1 cellular context compared by ENCODE assay signal in the genomic region with DNA sequence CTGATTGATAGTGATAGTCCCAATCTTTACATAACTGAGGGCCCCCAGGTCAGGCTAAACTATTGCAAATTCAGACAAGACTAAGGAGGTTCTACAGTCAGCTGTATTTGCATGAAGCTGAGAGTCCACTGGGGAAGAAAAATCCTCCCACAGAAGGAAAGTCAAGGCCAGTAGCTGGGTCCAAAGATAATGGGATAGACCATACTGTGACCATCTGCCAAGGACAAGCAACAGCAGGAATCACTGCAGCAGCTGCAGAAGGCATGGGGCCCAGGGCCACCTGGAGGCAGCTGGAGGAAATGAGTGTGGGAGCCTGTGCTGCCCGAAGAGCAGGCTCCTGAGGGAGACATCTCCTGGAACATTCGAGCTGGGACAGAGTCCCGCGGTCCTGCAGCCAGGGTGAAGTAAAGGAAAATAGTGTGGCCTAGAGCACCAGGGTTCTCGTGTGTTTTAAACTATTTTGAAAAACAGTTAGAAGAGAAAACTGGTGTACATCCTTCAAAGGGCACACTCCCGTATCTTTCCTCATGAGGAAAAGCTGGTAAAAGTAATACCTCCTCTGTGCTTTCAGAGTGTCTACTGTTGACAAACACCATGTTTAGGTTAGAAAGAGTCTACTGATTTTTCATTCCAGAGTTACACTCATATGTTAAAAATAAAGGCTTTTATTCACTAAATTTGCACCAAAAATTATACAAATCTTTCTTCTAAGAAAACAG.
TF ChIP-seq lines count a peak whose summit lies in the region.

No MANE protein-coding gene starts in this region.

TF ChIP-seq in HepG2, 621 proteins besides CTCF, POLR2A, EP300 and RAD21 (continued from another document and continues in another):
- TF ChIP-seq, protein P1, sequence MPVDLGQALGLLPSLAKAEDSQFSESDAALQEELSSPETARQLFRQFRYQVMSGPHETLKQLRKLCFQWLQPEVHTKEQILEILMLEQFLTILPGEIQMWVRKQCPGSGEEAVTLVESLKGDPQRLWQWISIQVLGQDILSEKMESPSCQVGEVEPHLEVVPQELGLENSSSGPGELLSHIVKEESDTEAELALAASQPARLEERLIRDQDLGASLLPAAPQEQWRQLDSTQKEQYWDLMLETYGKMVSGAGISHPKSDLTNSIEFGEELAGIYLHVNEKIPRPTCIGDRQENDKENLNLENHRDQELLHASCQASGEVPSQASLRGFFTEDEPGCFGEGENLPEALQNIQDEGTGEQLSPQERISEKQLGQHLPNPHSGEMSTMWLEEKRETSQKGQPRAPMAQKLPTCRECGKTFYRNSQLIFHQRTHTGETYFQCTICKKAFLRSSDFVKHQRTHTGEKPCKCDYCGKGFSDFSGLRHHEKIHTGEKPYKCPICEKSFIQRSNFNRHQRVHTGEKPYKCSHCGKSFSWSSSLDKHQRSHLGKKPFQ (CRISPR knock-in tag; IDR thresholded peaks at IDR 0.05; ENCODE audit: insufficient replicate concordance): no peak
- 0 out of 2 replicates have a peak, but pooled peaks have one; percentile 33 for TF ChIP-seq PHF8 (CRISPR knock-in tag; IDR thresholded peaks at IDR 0.05)
- TF ChIP-seq ZNF33B (CRISPR knock-in tag; IDR thresholded peaks at IDR 0.05): no peak
- TF ChIP-seq GRHL1 (CRISPR knock-in tag; conservative IDR thresholded peaks at IDR 0.05): no peak
- TF ChIP-seq ZNF496 (CRISPR knock-in tag; IDR thresholded peaks at IDR 0.05; ENCODE audit: insufficient replicate concordance): no peak
- TF ChIP-seq HNRNPK (IDR thresholded peaks at IDR 0.05; ENCODE audit: low read depth, low read length, poor library complexity, severe bottlenecking): peak; percentile 9
- peak; percentile 91 for TF ChIP-seq MIXL1 (CRISPR knock-in tag; IDR thresholded peaks at IDR 0.05)
- no peak for TF ChIP-seq ZNF326 (CRISPR knock-in tag; IDR thresholded peaks at IDR 0.05; ENCODE audit: borderline replicate concordance)
- no peak for TF ChIP-seq ISX (CRISPR knock-in tag; conservative IDR thresholded peaks at IDR 0.05)
- peak; percentile 75 for TF ChIP-seq ZMYM2 (CRISPR knock-in tag; IDR thresholded peaks at IDR 0.05)
- TF ChIP-seq ZBTB34 (CRISPR knock-in tag; IDR thresholded peaks at IDR 0.05): 0 out of 2 replicates have a peak, but pooled peaks have one; percentile 19
- TF ChIP-seq PREB (CRISPR knock-in tag; IDR thresholded peaks at IDR 0.05): no peak
- peak; percentile 85 for TF ChIP-seq ZNF501 (CRISPR knock-in tag; IDR thresholded peaks at IDR 0.05)
- TF ChIP-seq PHF20 (CRISPR knock-in tag; IDR thresholded peaks at IDR 0.05): no peak
- TF ChIP-seq ZNF264 (CRISPR knock-in tag; IDR thresholded peaks at IDR 0.05): no peak
- 0 out of 2 replicates have a peak, but pooled peaks have one; percentile 23 for TF ChIP-seq POGK (CRISPR knock-in tag; conservative IDR thresholded peaks at IDR 0.05)
- TF ChIP-seq GABPA (IDR thresholded peaks at IDR 0.05; ENCODE audit: low read depth, low read length): no peak
- no peak; the same call in 1 of the 2 replicates for TF ChIP-seq GABPA (CRISPR knock-in tag; IDR thresholded peaks at IDR 0.05; ENCODE audit: low read depth)
- TF ChIP-seq ZNF589 (CRISPR knock-in tag; conservative IDR thresholded peaks at IDR 0.05): no peak
- TF ChIP-seq TCF12 (IDR thresholded peaks at IDR 0.05): no peak
- TF ChIP-seq TCF12 (CRISPR knock-in tag; IDR thresholded peaks at IDR 0.05): no peak
- TF ChIP-seq SP4 (CRISPR knock-in tag; IDR thresholded peaks at IDR 0.05): 0 out of 2 replicates have a peak, but pooled peaks have one; percentile 43
- TF ChIP-seq KAT7 (CRISPR knock-in tag; IDR thresholded peaks at IDR 0.05; ENCODE audit: borderline replicate concordance): 0 out of 2 replicates have a peak, but pooled peaks have one; percentile 70
- TF ChIP-seq, protein P2, sequence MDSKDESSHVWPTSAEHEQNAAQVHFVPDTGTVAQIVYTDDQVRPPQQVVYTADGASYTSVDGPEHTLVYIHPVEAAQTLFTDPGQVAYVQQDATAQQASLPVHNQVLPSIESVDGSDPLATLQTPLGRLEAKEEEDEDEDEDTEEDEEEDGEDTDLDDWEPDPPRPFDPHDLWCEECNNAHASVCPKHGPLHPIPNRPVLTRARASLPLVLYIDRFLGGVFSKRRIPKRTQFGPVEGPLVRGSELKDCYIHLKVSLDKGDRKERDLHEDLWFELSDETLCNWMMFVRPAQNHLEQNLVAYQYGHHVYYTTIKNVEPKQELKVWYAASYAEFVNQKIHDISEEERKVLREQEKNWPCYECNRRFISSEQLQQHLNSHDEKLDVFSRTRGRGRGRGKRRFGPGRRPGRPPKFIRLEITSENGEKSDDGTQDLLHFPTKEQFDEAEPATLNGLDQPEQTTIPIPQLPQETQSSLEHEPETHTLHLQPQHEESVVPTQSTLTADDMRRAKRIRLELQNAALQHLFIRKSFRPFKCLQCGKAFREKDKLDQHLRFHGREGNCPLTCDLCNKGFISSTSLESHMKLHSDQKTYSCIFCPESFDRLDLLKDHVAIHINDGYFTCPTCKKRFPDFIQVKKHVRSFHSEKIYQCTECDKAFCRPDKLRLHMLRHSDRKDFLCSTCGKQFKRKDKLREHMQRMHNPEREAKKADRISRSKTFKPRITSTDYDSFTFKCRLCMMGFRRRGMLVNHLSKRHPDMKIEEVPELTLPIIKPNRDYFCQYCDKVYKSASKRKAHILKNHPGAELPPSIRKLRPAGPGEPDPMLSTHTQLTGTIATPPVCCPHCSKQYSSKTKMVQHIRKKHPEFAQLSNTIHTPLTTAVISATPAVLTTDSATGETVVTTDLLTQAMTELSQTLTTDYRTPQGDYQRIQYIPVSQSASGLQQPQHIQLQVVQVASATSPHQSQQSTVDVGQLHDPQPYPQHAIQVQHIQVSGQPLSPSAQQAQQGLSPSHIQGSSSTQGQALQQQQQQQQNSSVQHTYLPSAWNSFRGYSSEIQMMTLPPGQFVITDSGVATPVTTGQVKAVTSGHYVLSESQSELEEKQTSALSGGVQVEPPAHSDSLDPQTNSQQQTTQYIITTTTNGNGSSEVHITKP (CRISPR knock-in tag; IDR thresholded peaks at IDR 0.05; ENCODE audit: low read depth): peak; percentile 69; the same call in 1 of the 2 replicates
- peak; percentile 91; the same call in 1 of the 2 replicates for TF ChIP-seq ZBTB20 (CRISPR knock-in tag; IDR thresholded peaks at IDR 0.05; ENCODE audit: borderline replicate concordance, low read depth)
- no peak for TF ChIP-seq MED8 (CRISPR knock-in tag; IDR thresholded peaks at IDR 0.05; ENCODE audit: insufficient replicate concordance)
- no peak for TF ChIP-seq FOXK2 (IDR thresholded peaks at IDR 0.05)
- TF ChIP-seq ZFP82 (CRISPR knock-in tag; IDR thresholded peaks at IDR 0.05; ENCODE audit: borderline replicate concordance): no peak
- TF ChIP-seq AFF4 (CRISPR knock-in tag; IDR thresholded peaks at IDR 0.05): 0 out of 2 replicates have a peak, but pooled peaks have one; percentile 53
- no peak for TF ChIP-seq MAF1 (CRISPR knock-in tag; IDR thresholded peaks at IDR 0.05; ENCODE audit: borderline replicate concordance)
- no peak for TF ChIP-seq HMGA1 (CRISPR knock-in tag; conservative IDR thresholded peaks at IDR 0.05)
- peak; percentile 89 for TF ChIP-seq ZMYM3 (CRISPR knock-in tag; IDR thresholded peaks at IDR 0.05)
- TF ChIP-seq SMYD3 (CRISPR knock-in tag; IDR thresholded peaks at IDR 0.05): no peak
- no peak for TF ChIP-seq HNRNPUL1 (IDR thresholded peaks at IDR 0.05; ENCODE audit: low read depth, low read length)
- TF ChIP-seq HCFC1 (IDR thresholded peaks at IDR 0.05; ENCODE audit: low read depth, low read length): no peak
- peak; percentile 75 for TF ChIP-seq NCOA2 (CRISPR knock-in tag; IDR thresholded peaks at IDR 0.05)
- no peak for TF ChIP-seq THAP7 (CRISPR knock-in tag; IDR thresholded peaks at IDR 0.05)
- no peak for TF ChIP-seq TBP (CRISPR knock-in tag; IDR thresholded peaks at IDR 0.05)
- peak; percentile 99 for TF ChIP-seq GFI1 (CRISPR knock-in tag; IDR thresholded peaks at IDR 0.05; ENCODE audit: borderline replicate concordance)
- TF ChIP-seq NCOR1 (IDR thresholded peaks at IDR 0.05; ENCODE audit: borderline replicate concordance, low read length): no peak; the same call in 1 of the 2 replicates
- TF ChIP-seq HMG20B (CRISPR knock-in tag; conservative IDR thresholded peaks at IDR 0.05): 0 out of 2 replicates have a peak, but pooled peaks have one; percentile 69
- peak; percentile 33; the same call in 1 of the 2 replicates for TF ChIP-seq ZNF232 (CRISPR knock-in tag; IDR thresholded peaks at IDR 0.05; ENCODE audit: borderline replicate concordance)
- TF ChIP-seq, protein P3, sequence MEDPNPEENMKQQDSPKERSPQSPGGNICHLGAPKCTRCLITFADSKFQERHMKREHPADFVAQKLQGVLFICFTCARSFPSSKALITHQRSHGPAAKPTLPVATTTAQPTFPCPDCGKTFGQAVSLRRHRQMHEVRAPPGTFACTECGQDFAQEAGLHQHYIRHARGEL (CRISPR knock-in tag; IDR thresholded peaks at IDR 0.05): no peak
- TF ChIP-seq ZKSCAN1 (IDR thresholded peaks at IDR 0.05; ENCODE audit: low read length): no peak
- TF ChIP-seq IKZF4 (CRISPR knock-in tag; IDR thresholded peaks at IDR 0.05; ENCODE audit: borderline replicate concordance, low read depth, not compliant biosample characterization): no peak
- TF ChIP-seq SNAI1 (CRISPR knock-in tag; IDR thresholded peaks at IDR 0.05; ENCODE audit: borderline replicate concordance): no peak
- peak; percentile 69; the same call in 1 of the 2 replicates for TF ChIP-seq ZSCAN21 (CRISPR knock-in tag; IDR thresholded peaks at IDR 0.05; ENCODE audit: borderline replicate concordance)
